29 cellular contexts compared by ENCODE assay signal in the genomic region with DNA sequence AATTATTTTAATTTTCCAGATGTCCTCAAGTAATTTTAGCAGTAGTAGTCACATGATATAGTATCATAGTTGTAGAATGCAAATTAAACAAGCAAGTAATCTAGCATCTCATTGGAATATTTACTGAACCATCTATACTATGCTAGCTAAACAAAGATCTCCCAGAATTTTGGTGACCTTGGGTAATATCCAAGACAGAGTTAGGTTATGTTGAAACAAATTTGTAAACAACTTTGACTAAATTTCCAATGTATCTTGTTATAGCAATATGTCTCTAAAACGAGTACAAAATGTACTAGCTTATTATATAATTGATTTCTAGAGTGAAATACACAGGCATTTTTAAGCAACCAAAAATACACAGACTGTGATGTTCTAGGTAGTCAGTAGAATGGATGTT. TPM values are rescaled to one million over a fixed set of nuclear protein-coding genes. Genes with fewer than 3 reads are reported as not detected.
"Had no signal": no experiment of that assay in that cellular context is flagged by ENCODE, and none has a peak within 500 bp of the region (broad histone marks: within the 10 kb centered on the region; RNA-seq: fewer than 3 reads in every experiment).

No MANE protein-coding gene starts in this region.

- H3K9ac ChIP-seq: parathyroid adenoma had no signal

- H3K9me3 Mint-ChIP-seq: activated B cell treated with CpG ODN at 0.5 μM for 24 hours; activated naive CD4-positive, alpha-beta T cell treated with anti-CD3 and anti-CD28 coated beads for 36 hours; activated naive CD8-positive, alpha-beta T cell treated with anti-CD3 and anti-CD28 coated beads for 36 hours; dendritic cell treated with granulocyte-macrophage colony-stimulating factor and Interleukin-4, amounts not matched to agents 40 ng/mL and 50 ng/mL, for 4 days; endodermal cell; neural crest cell; T-helper 2 cell treated with Interferon-gamma antibody and Interleukin-4, amounts not matched to agents 5 μg/mL and 100 μg/mL, for 36 hours had no signal

- H3K36me3 ChIP-seq: lower lobe of right lung, sigmoid colon had no signal

- DNase-seq: activated B cell treated with CpG ODN at 0.5 μM for 24 hours; activated CD4-positive, alpha-beta T cell treated with anti-CD3 and anti-CD28 coated beads for 36 hours; activated CD8-positive, alpha-beta memory T cell treated with anti-CD3 and anti-CD28 coated beads, Interleukin-2, amount 10 ng/mL, durations not matched to agents 7 days and 5 days; activated CD8-positive, alpha-beta T cell treated with anti-CD3 and anti-CD28 coated beads, Interleukin-2, amount 10 ng/mL, durations not matched to agents 7 days and 5 days; activated effector memory CD4-positive, alpha-beta T cell treated with Interleukin-2 at 50 U/mL for 16 hours; activated naive CD4-positive, alpha-beta T cell treated with anti-CD3 and anti-CD28 coated beads for 36 hours; activated naive CD8-positive, alpha-beta T cell treated with anti-CD3 and anti-CD28 coated beads for 36 hours; brain microvascular endothelial cell; central memory CD4-positive, alpha-beta T cell; endodermal cell; foreskin keratinocyte; heart right ventricle; lower lobe of right lung; mucosa of descending colon; nucleus accumbens; psoas muscle; sigmoid colon; stimulated activated CD4-positive, alpha-beta T cell treated with anti-CD3 and anti-CD28 coated beads, Interleukin-15, amount 100 ng/mL, for 24 hours; stimulated activated naive CD4-positive, alpha-beta T cell treated with Interleukin-2 at 50 U/mL for 16 hours; T-helper 1 cell had no signal

- H3K4me1 Mint-ChIP-seq: activated B cell treated with CpG ODN at 0.5 μM for 24 hours; activated CD4-positive, alpha-beta T cell treated with anti-CD3 and anti-CD28 coated beads for 36 hours; endodermal cell had no signal

- H3K4me3 Mint-ChIP-seq: activated B cell treated with CpG ODN at 0.5 μM for 24 hours; activated CD4-positive, alpha-beta T cell treated with anti-CD3 and anti-CD28 coated beads for 36 hours; activated CD8-positive, alpha-beta memory T cell treated with anti-CD3 and anti-CD28 coated beads, Interleukin-2, amount 10 ng/mL, durations not matched to agents 7 days and 5 days; activated CD8-positive, alpha-beta T cell treated with anti-CD3 and anti-CD28 coated beads, Interleukin-2, amount 10 ng/mL, durations not matched to agents 7 days and 5 days; activated naive CD4-positive, alpha-beta T cell treated with anti-CD3 and anti-CD28 coated beads for 36 hours; activated naive CD8-positive, alpha-beta T cell treated with anti-CD3 and anti-CD28 coated beads for 36 hours; dendritic cell treated with granulocyte-macrophage colony-stimulating factor and Interleukin-4, amounts not matched to agents 40 ng/mL and 50 ng/mL, for 4 days; endodermal cell; neural crest cell; T-helper 2 cell treated with Interferon-gamma antibody and Interleukin-4, amounts not matched to agents 5 μg/mL and 100 μg/mL, for 36 hours had no signal

- H3K4me3 ChIP-seq: ascending aorta, heart right ventricle, lower lobe of right lung, mucosa of descending colon, psoas muscle, sigmoid colon, thoracic aorta had no signal

- H3K9me3 ChIP-seq: ascending aorta, heart right ventricle, lower lobe of right lung, mucosa of descending colon, psoas muscle, sigmoid colon, thoracic aorta had no signal

- ATAC-seq: activated CD4-positive, alpha-beta T cell treated with anti-CD3 and anti-CD28 coated beads for 36 hours; activated CD8-positive, alpha-beta memory T cell treated with anti-CD3 and anti-CD28 coated beads, Interleukin-2, amount 10 ng/mL, durations not matched to agents 7 days and 5 days; activated CD8-positive, alpha-beta T cell treated with anti-CD3 and anti-CD28 coated beads, Interleukin-2, amount 10 ng/mL, durations not matched to agents 7 days and 5 days; esophagus mucosa; foreskin keratinocyte; heart right ventricle; left lobe of liver; lower lobe of right lung; mucosa of descending colon; psoas muscle had no signal

- FAIRE-seq: urothelium cell line had no signal

- H3K27ac ChIP-seq: brain microvascular endothelial cell, foreskin keratinocyte, heart right ventricle, lower lobe of right lung, parathyroid adenoma, psoas muscle, sigmoid colon had no signal

- H3K27me3 Mint-ChIP-seq: activated B cell treated with CpG ODN at 0.5 μM for 24 hours; activated naive CD8-positive, alpha-beta T cell treated with anti-CD3 and anti-CD28 coated beads for 36 hours; dendritic cell treated with granulocyte-macrophage colony-stimulating factor and Interleukin-4, amounts not matched to agents 40 ng/mL and 50 ng/mL, for 4 days had no signal

- H3K27ac Mint-ChIP-seq: activated B cell treated with CpG ODN at 0.5 μM for 24 hours; activated CD4-positive, alpha-beta T cell treated with anti-CD3 and anti-CD28 coated beads for 36 hours; activated CD8-positive, alpha-beta memory T cell treated with anti-CD3 and anti-CD28 coated beads, Interleukin-2, amount 10 ng/mL, durations not matched to agents 7 days and 5 days; activated CD8-positive, alpha-beta T cell treated with anti-CD3 and anti-CD28 coated beads, Interleukin-2, amount 10 ng/mL, durations not matched to agents 7 days and 5 days; activated naive CD4-positive, alpha-beta T cell treated with anti-CD3 and anti-CD28 coated beads for 36 hours; activated naive CD8-positive, alpha-beta T cell treated with anti-CD3 and anti-CD28 coated beads for 36 hours; endodermal cell; T-helper 2 cell treated with Interferon-gamma antibody and Interleukin-4, amounts not matched to agents 5 μg/mL and 100 μg/mL, for 36 hours had no signal

- H2AFZ ChIP-seq: parathyroid adenoma had no signal

- H3K36me3 Mint-ChIP-seq: activated CD8-positive, alpha-beta memory T cell treated with anti-CD3 and anti-CD28 coated beads, Interleukin-2, amount 10 ng/mL, durations not matched to agents 7 days and 5 days; activated naive CD8-positive, alpha-beta T cell treated with anti-CD3 and anti-CD28 coated beads for 36 hours had no signal

- H3K79me2 ChIP-seq: parathyroid adenoma had no signal

- H3K27me3 ChIP-seq: ascending aorta, brain microvascular endothelial cell, foreskin keratinocyte, heart right ventricle, sigmoid colon had no signal

- H3K4me1 ChIP-seq: lower lobe of right lung, parathyroid adenoma, psoas muscle had no signal

RNA-seq across cellular contexts. Expression of gene VCAN, which starts 41.5 kb away (rescaled TPM):
- total RNA-seq: activated CD4-positive, alpha-beta T cell treated with anti-CD3 and anti-CD28 coated beads for 36 hours; activated naive CD4-positive, alpha-beta T cell treated with anti-CD3 and anti-CD28 coated beads for 36 hours; activated naive CD8-positive, alpha-beta T cell treated with anti-CD3 and anti-CD28 coated beads for 36 hours had no signal
